Comparison of ENCODE assay signal across 8 cellular contexts in the genomic region with DNA sequence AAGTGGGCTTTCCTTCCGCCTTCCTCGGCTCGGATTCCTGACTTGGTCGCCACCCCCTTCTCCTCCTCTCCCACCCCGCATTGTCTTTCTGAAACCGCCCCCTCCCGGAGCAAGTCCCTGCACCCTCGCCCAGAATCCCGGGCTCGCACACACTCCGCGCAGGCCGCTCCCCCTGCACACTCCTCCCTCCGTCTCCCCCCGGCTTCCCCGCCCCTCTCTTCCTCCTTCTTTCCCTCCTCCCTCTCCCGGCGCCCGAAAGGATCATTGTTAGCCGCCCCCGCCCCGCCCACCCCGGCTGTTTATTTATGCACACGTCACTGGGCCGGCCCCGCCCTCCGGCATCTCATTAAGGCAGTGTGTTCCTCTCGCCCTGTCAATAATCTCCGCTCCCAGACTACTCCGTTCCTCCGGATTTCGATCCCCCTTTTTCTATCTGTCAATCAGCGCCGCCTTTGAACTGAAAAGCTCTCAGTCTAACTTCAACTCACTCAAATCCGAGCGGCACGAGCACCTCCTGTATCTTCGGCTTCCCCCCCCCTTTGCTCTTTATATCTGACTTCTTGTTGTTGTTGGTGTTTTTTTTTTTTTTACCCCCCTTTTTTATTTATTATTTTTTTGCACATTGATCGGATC. TPM values are rescaled to one million over a fixed set of nuclear protein-coding genes. Genes with fewer than 3 reads are reported as not detected.
A peak's percentile ranks its signal among the peaks of the same experiment; 100 is the strongest.
DNase-seq lines count a peak whose midpoint lies in the region; ATAC-seq and TF ChIP-seq lines count a peak whose summit lies in the region.

TSS of gene TCF7L2 (plus strand) at position 373 of the 633 bp plus-strand sequence. CDS start 510 bp downstream, outside the sequence.

- H3F3A ChIP-seq in neural cell (ENCODE audit: insufficient read depth, low read length, poor library complexity, severe bottlenecking): no peaks in the 10 kb centered on the region

- peak within 1 kb of the TSS; percentile 64 for H3K4me3 ChIP-seq in neural cell (ENCODE audit: low read length)

- peak within 1 kb of the TSS; percentile 54 for H3K9ac ChIP-seq in neural cell (ENCODE audit: low read length)

- peak within 1 kb of the TSS; percentile 52 for H2AFZ ChIP-seq in neural cell (ENCODE audit: low read depth, low read length)

- peaks cover 4% of the 10 kb centered on the region for H3K27me3 Mint-ChIP-seq in activated naive CD8-positive, alpha-beta T cell

- H3K79me2 ChIP-seq in neural cell (replicated peaks; ENCODE audit: insufficient read depth, low read length): peaks cover 36% of the 10 kb centered on the region

- H3K4me3 Mint-ChIP-seq in activated naive CD8-positive, alpha-beta T cell: peak within 1 kb of the TSS; percentile 96

- no peak for TF ChIP-seq EP300 in neural cell (conservative IDR thresholded peaks at IDR 0.05; ENCODE audit: poor library complexity, severe bottlenecking)

- peak; percentile 59 for ATAC-seq in GM21360 (IDR thresholded peaks at IDR 0.05; ENCODE audit: unreplicated experiment)

- peaks cover 27% of the 10 kb centered on the region for H3K4me1 Mint-ChIP-seq in activated naive CD8-positive, alpha-beta T cell (ENCODE audit: low read depth)

- no peaks in the 10 kb centered on the region for H4K20me1 ChIP-seq in neural cell (ENCODE audit: insufficient read depth)

- peak; percentile 89 for DNase-seq in AG08395 (ENCODE audit: low spot score)
- peak; percentile 82 for DNase-seq in NCI-H1048 (lab: John Stamatoyannopoulos, UW)
- DNase-seq in SK-N-DZ (ENCODE audit: low spot score): peak; percentile 95
- peak; percentile 63 for DNase-seq in germinal center (ENCODE audit: low spot score)

- no peak for TF ChIP-seq CTCF in neural cell (IDR thresholded peaks at IDR 0.05; ENCODE audit: poor library complexity, severe bottlenecking)

- H3K9me2 ChIP-seq in neural cell (ENCODE audit: insufficient read depth, low read length): no peaks in the 10 kb centered on the region

- H3K9me3 ChIP-seq in neural cell (ENCODE audit: low read length): no peaks in the 10 kb centered on the region

- peak within 1 kb of the TSS; percentile 62 for H3K4me2 ChIP-seq in neural cell (ENCODE audit: low read length)

- H3K27me3 ChIP-seq in neural cell (ENCODE audit: insufficient read depth, low read depth, low read length): peaks cover 44% of the 10 kb centered on the region

- no peaks in the 10 kb centered on the region for H3K9me3 Mint-ChIP-seq in activated naive CD8-positive, alpha-beta T cell (ENCODE audit: low read depth)

- peak within 1 kb of the TSS; percentile 84 for H3K27ac Mint-ChIP-seq in activated naive CD8-positive, alpha-beta T cell

- no peaks in the 10 kb centered on the region for H3K36me3 ChIP-seq in neural cell (ENCODE audit: insufficient read depth, low read length)

- no peaks in the 10 kb centered on the region for H3K36me3 Mint-ChIP-seq in activated naive CD8-positive, alpha-beta T cell

- TF ChIP-seq RAD21 in neural cell (conservative IDR thresholded peaks at IDR 0.05): no peak

- H3K27ac ChIP-seq in neural cell (ENCODE audit: low read length) (no peak within 1 kb of the TSS), temporal lobe (ENCODE audit: low read depth, low read length) (peak within 1 kb of the TSS; percentile 6)

TF ChIP-seq in neural cell, 6 proteins besides CTCF, POLR2A, EP300 and RAD21:
- TF ChIP-seq EZH2 (IDR thresholded peaks at IDR 0.05; ENCODE audit: borderline replicate concordance, insufficient read depth, low read length, poor library complexity, severe bottlenecking) (no peak), SMC3 (conservative IDR thresholded peaks at IDR 0.05; ENCODE audit: poor library complexity) (no peak), POLR2AphosphoS5 (IDR thresholded peaks at IDR 0.05) (no peak)

RNA-seq across cellular contexts. Expression of gene TCF7L2, which starts in this region (rescaled TPM):
- polyA plus RNA-seq in SK-N-DZ (2014; cell fraction: cytosol; rRNA removed): 1.2 and 1.3 TPM in 2 replicates
- 1.6 and 5.0 TPM in 2 replicates for polyA plus RNA-seq in SK-N-DZ (2014; cell fraction: nucleus; rRNA removed)
- 0.48 and 1.7 TPM in 2 replicates for polyA plus RNA-seq in neural cell
- 0.58 and 0.73 TPM in 2 replicates for polyA minus RNA-seq in neural cell
- total RNA-seq in temporal lobe: 3.0 TPM
